In the genomic region with DNA sequence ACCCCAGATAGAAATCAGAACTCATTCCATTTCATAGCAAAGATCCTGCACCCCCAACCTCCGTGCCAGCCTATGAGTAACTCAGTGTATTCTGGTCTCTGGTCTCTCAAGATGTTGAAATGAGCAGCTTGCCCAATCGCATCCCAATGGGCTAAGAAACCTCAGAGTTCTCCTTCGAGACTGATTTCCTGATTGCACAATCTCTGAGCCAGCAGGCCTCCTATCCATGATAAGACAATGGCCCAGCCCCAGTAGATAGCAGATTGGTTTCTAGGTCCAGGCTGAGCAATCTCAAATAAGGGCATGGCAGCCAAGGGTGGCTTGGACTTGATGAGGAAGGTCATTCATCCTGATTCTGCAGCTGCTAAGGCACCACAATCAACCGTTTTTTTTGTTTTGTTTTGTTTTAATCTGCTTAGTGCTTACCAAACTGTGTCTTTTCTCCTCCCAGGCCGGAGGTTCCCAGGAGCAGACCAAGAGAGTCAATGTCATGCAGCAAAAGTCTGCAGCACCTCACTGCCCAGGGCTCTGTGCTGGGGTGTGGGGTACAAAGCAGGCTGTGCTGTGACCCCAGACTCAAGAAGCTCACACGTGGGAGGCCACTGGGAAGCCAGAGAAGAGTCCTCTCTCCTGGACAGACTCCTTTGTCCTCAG, we compare ENCODE assay signal across 10 cellular contexts.
A peak's percentile ranks its signal among the peaks of the same experiment; 100 is the strongest.
DNase-seq lines count a peak whose midpoint lies in the region; ATAC-seq lines count a peak whose summit lies in the region.
"Had no signal": no experiment of that assay in that cellular context is flagged by ENCODE, and none has a peak within 500 bp of the region (broad histone marks: within the 10 kb centered on the region; RNA-seq: fewer than 3 reads in every experiment).

No MANE protein-coding gene starts in this region.

- H3K4me1 Mint-ChIP-seq in stimulated activated naive CD8-positive, alpha-beta T cell treated with anti-CD3 and anti-CD28 coated beads, Interleukin-15, amount 100 ng/mL, for 72 hours = no peaks in the 10 kb centered on the region
- H3K4me1 Mint-ChIP-seq: IgD-negative memory B cell had no signal

- no peaks in the 10 kb centered on the region for H3K27me3 ChIP-seq in skeletal muscle satellite cell (ENCODE audit: control insufficient read depth, insufficient read depth, low read length)
- H3K27me3 ChIP-seq: Peyer's patch had no signal

- H3K4me1 ChIP-seq in skeletal muscle satellite cell (ENCODE audit: control insufficient read depth, insufficient read depth, low read length) = peaks cover 48% of the 10 kb centered on the region
- H3K4me1 ChIP-seq: Peyer's patch had no signal

- H3K4me2 ChIP-seq in skeletal muscle satellite cell (ENCODE audit: low read length) = peak overlapping the region; percentile 17

- H3K9ac ChIP-seq in skeletal muscle satellite cell (ENCODE audit: low read depth, low read length) = no peak overlapping the region

- no peak overlapping the region for H3K4me3 Mint-ChIP-seq in stimulated activated naive CD8-positive, alpha-beta T cell treated with anti-CD3 and anti-CD28 coated beads, Interleukin-15, amount 100 ng/mL, for 72 hours
- H3K4me3 Mint-ChIP-seq: IgD-negative memory B cell had no signal

- H3K27me3 Mint-ChIP-seq in stimulated activated naive CD8-positive, alpha-beta T cell treated with anti-CD3 and anti-CD28 coated beads, Interleukin-15, amount 100 ng/mL, for 72 hours = peaks cover 7% of the 10 kb centered on the region

- ATAC-seq in Right ventricle myocardium superior (ENCODE audit: poor library complexity) (peak; percentile 86), HG02623 (IDR thresholded peaks at IDR 0.05; ENCODE audit: unreplicated experiment) (no peak), HG03442 (IDR thresholded peaks at IDR 0.05; ENCODE audit: unreplicated experiment) (no peak)
- ATAC-seq in stimulated activated naive CD8-positive, alpha-beta T cell treated with anti-CD3 and anti-CD28 coated beads, Interleukin-15, amount 100 ng/mL, for 72 hours = no peak

- H3K9me3 ChIP-seq in skeletal muscle satellite cell (replicated peaks; ENCODE audit: low read length) = no peaks in the 10 kb centered on the region
- H3K9me3 ChIP-seq: Peyer's patch had no signal

- peak; percentile 90 for DNase-seq in H4 (ENCODE audit: low spot score)
- DNase-seq in UCSD-AML1 (lab: John Stamatoyannopoulos, UW; ENCODE audit: unreplicated experiment) = peak; percentile 29
- peak; percentile 69 for DNase-seq in Right ventricle myocardium superior
- DNase-seq in stimulated activated naive CD8-positive, alpha-beta T cell treated with anti-CD3 and anti-CD28 coated beads, Interleukin-15, amount 100 ng/mL, for 72 hours = no peak
- no peak for DNase-seq in OCI-M2 (lab: John Stamatoyannopoulos, UW; ENCODE audit: unreplicated experiment)

- intact Hi-C loops in Right ventricle myocardium superior (cut with DNase I) = no loop called here

- no peak overlapping the region for H3K4me3 ChIP-seq in skeletal muscle satellite cell (ENCODE audit: low read length)
- H3K4me3 ChIP-seq: Peyer's patch had no signal

- no peaks in the 10 kb centered on the region for H3K36me3 ChIP-seq in skeletal muscle satellite cell (ENCODE audit: insufficient read depth, low read length)
- H3K36me3 ChIP-seq: Peyer's patch had no signal

- peaks cover 13 to 21% of the 10 kb centered on the region in 2 donors for H3K9me3 Mint-ChIP-seq in stimulated activated naive CD8-positive, alpha-beta T cell treated with anti-CD3 and anti-CD28 coated beads, Interleukin-15, amount 100 ng/mL, for 72 hours

- no peak overlapping the region for H3K27ac Mint-ChIP-seq in stimulated activated naive CD8-positive, alpha-beta T cell treated with anti-CD3 and anti-CD28 coated beads, Interleukin-15, amount 100 ng/mL, for 72 hours
- H3K27ac Mint-ChIP-seq: IgD-negative memory B cell had no signal

Comparison
In these comparisons a context has a peak if more than half of its experiments do, and no peak if none do; other contexts are left out.
1. DNase-seq: peak in H4 (single experiment), UCSD-AML1 (single experiment) and Right ventricle myocardium superior (single experiment); none in stimulated activated naive CD8-positive, alpha-beta T cell treated with anti-CD3 and anti-CD28 coated beads, Interleukin-15, amount 100 ng/mL, for 72 hours (0 of 2) and OCI-M2 (single experiment).